1 cellular context compared by ENCODE assay signal in the genomic region with DNA sequence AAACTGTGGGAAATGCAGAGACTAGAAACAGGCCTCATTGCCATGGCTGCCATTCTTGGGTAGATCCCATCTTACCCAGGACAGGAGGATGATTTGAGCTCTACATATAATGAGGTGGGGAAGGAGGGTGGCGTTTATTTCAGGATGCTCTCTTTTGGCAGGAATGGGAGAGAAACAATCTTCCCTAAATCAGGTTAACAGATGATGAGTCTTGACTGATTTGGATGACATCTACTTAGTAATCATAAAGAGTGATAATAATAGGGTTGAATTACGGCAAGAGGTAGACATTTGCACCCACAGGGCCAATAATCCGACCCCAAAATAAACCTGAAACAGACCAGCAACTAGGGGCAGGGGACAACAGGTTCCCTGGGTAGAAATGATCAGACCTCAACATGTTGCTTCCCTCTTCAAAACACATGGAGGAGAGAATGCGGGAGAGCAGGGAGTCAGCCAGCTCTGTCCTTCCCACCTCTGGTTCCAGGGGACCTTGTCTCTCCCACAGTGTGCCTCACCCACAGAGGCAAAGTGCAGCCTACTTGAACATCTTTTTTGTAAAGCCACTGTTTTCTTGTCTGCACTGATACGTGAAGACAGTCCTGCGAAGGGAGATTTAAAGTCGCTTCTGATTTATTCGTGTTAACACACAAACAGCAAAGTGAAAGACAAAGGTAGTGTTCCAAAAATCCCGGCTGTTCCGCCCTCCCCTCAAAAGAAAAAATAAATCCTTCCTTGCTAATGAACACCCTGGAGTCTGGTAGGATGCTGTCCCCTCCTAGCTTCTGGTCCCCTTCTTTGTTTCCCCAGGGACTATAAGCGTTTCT.
TF ChIP-seq lines count a peak whose summit lies in the region.

No MANE protein-coding gene starts in this region.

TF ChIP-seq in HepG2, 621 proteins besides CTCF, POLR2A, EP300 and RAD21 (continued from another document and continues in another):
- no peak for TF ChIP-seq ZNF660 (CRISPR knock-in tag; IDR thresholded peaks at IDR 0.05; ENCODE audit: borderline replicate concordance, low read depth)
- TF ChIP-seq, protein P1, sequence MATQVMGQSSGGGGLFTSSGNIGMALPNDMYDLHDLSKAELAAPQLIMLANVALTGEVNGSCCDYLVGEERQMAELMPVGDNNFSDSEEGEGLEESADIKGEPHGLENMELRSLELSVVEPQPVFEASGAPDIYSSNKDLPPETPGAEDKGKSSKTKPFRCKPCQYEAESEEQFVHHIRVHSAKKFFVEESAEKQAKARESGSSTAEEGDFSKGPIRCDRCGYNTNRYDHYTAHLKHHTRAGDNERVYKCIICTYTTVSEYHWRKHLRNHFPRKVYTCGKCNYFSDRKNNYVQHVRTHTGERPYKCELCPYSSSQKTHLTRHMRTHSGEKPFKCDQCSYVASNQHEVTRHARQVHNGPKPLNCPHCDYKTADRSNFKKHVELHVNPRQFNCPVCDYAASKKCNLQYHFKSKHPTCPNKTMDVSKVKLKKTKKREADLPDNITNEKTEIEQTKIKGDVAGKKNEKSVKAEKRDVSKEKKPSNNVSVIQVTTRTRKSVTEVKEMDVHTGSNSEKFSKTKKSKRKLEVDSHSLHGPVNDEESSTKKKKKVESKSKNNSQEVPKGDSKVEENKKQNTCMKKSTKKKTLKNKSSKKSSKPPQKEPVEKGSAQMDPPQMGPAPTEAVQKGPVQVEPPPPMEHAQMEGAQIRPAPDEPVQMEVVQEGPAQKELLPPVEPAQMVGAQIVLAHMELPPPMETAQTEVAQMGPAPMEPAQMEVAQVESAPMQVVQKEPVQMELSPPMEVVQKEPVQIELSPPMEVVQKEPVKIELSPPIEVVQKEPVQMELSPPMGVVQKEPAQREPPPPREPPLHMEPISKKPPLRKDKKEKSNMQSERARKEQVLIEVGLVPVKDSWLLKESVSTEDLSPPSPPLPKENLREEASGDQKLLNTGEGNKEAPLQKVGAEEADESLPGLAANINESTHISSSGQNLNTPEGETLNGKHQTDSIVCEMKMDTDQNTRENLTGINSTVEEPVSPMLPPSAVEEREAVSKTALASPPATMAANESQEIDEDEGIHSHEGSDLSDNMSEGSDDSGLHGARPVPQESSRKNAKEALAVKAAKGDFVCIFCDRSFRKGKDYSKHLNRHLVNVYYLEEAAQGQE (IDR thresholded peaks at IDR 0.05; ENCODE audit: borderline replicate concordance in 1 of 2, low read depth in 1 of 2, low read length in 2 of 2), result no peak
- TF ChIP-seq POLR2G (IDR thresholded peaks at IDR 0.05; ENCODE audit: low read depth, low read length), result peak; percentile 78
- TF ChIP-seq ZNF101 (CRISPR knock-in tag; IDR thresholded peaks at IDR 0.05; ENCODE audit: borderline replicate concordance, low read depth), result no peak
- TF ChIP-seq, protein P2, sequence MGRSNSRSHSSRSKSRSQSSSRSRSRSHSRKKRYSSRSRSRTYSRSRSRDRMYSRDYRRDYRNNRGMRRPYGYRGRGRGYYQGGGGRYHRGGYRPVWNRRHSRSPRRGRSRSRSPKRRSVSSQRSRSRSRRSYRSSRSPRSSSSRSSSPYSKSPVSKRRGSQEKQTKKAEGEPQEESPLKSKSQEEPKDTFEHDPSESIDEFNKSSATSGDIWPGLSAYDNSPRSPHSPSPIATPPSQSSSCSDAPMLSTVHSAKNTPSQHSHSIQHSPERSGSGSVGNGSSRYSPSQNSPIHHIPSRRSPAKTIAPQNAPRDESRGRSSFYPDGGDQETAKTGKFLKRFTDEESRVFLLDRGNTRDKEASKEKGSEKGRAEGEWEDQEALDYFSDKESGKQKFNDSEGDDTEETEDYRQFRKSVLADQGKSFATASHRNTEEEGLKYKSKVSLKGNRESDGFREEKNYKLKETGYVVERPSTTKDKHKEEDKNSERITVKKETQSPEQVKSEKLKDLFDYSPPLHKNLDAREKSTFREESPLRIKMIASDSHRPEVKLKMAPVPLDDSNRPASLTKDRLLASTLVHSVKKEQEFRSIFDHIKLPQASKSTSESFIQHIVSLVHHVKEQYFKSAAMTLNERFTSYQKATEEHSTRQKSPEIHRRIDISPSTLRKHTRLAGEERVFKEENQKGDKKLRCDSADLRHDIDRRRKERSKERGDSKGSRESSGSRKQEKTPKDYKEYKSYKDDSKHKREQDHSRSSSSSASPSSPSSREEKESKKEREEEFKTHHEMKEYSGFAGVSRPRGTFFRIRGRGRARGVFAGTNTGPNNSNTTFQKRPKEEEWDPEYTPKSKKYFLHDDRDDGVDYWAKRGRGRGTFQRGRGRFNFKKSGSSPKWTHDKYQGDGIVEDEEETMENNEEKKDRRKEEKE (IDR thresholded peaks at IDR 0.05), result no peak
- TF ChIP-seq, protein P3, sequence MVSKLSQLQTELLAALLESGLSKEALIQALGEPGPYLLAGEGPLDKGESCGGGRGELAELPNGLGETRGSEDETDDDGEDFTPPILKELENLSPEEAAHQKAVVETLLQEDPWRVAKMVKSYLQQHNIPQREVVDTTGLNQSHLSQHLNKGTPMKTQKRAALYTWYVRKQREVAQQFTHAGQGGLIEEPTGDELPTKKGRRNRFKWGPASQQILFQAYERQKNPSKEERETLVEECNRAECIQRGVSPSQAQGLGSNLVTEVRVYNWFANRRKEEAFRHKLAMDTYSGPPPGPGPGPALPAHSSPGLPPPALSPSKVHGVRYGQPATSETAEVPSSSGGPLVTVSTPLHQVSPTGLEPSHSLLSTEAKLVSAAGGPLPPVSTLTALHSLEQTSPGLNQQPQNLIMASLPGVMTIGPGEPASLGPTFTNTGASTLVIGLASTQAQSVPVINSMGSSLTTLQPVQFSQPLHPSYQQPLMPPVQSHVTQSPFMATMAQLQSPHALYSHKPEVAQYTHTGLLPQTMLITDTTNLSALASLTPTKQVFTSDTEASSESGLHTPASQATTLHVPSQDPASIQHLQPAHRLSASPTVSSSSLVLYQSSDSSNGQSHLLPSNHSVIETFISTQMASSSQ (IDR thresholded peaks at IDR 0.05; ENCODE audit: low read depth), result peak; percentile 8; the same call in 1 of the 2 replicates
- TF ChIP-seq, protein P3 (CRISPR knock-in tag; IDR thresholded peaks at IDR 0.05; ENCODE audit: borderline replicate concordance), result no peak
- TF ChIP-seq, protein P4, sequence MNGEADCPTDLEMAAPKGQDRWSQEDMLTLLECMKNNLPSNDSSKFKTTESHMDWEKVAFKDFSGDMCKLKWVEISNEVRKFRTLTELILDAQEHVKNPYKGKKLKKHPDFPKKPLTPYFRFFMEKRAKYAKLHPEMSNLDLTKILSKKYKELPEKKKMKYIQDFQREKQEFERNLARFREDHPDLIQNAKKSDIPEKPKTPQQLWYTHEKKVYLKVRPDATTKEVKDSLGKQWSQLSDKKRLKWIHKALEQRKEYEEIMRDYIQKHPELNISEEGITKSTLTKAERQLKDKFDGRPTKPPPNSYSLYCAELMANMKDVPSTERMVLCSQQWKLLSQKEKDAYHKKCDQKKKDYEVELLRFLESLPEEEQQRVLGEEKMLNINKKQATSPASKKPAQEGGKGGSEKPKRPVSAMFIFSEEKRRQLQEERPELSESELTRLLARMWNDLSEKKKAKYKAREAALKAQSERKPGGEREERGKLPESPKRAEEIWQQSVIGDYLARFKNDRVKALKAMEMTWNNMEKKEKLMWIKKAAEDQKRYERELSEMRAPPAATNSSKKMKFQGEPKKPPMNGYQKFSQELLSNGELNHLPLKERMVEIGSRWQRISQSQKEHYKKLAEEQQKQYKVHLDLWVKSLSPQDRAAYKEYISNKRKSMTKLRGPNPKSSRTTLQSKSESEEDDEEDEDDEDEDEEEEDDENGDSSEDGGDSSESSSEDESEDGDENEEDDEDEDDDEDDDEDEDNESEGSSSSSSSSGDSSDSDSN (CRISPR knock-in tag; IDR thresholded peaks at IDR 0.05), result 0 out of 2 replicates have a peak, but pooled peaks have one; percentile 21
- TF ChIP-seq DRAP1 (CRISPR knock-in tag; IDR thresholded peaks at IDR 0.05), result peak; percentile 57; the same call in 1 of the 2 replicates
- TF ChIP-seq CENPT (CRISPR knock-in tag; IDR thresholded peaks at IDR 0.05; ENCODE audit: low read depth), result 0 out of 2 replicates have a peak, but pooled peaks have one; percentile 14
- peak; percentile 15; the same call in 1 of the 2 replicates for TF ChIP-seq NR2C2 (CRISPR knock-in tag; IDR thresholded peaks at IDR 0.05; ENCODE audit: borderline replicate concordance)
- TF ChIP-seq ZNF781 (CRISPR knock-in tag; IDR thresholded peaks at IDR 0.05; ENCODE audit: borderline replicate concordance, not compliant biosample characterization), result peak; percentile 26
- TF ChIP-seq, protein P5, sequence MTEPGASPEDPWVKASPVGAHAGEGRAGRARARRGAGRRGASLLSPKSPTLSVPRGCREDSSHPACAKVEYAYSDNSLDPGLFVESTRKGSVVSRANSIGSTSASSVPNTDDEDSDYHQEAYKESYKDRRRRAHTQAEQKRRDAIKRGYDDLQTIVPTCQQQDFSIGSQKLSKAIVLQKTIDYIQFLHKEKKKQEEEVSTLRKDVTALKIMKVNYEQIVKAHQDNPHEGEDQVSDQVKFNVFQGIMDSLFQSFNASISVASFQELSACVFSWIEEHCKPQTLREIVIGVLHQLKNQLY (CRISPR knock-in tag; IDR thresholded peaks at IDR 0.05), result no peak
- TF ChIP-seq GLMP (CRISPR knock-in tag; IDR thresholded peaks at IDR 0.05; ENCODE audit: borderline replicate concordance), result no peak
- TF ChIP-seq SYNCRIP (IDR thresholded peaks at IDR 0.05; ENCODE audit: insufficient read depth, low read depth, low read length), result no peak
- TF ChIP-seq, protein P6, sequence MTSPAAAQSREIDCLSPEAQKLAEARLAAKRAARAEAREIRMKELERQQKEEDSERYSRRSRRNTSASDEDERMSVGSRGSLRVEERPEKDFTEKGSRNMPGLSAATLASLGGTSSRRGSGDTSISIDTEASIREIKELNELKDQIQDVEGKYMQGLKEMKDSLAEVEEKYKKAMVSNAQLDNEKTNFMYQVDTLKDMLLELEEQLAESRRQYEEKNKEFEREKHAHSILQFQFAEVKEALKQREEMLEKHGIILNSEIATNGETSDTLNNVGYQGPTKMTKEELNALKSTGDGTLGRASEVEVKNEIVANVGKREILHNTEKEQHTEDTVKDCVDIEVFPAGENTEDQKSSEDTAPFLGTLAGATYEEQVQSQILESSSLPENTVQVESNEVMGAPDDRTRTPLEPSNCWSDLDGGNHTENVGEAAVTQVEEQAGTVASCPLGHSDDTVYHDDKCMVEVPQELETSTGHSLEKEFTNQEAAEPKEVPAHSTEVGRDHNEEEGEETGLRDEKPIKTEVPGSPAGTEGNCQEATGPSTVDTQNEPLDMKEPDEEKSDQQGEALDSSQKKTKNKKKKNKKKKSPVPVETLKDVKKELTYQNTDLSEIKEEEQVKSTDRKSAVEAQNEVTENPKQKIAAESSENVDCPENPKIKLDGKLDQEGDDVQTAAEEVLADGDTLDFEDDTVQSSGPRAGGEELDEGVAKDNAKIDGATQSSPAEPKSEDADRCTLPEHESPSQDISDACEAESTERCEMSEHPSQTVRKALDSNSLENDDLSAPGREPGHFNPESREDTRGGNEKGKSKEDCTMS (CRISPR knock-in tag; conservative IDR thresholded peaks at IDR 0.05), result no peak
- peak; percentile 57; the same call in 1 of the 2 replicates for TF ChIP-seq ZBTB43 (CRISPR knock-in tag; conservative IDR thresholded peaks at IDR 0.05)
- TF ChIP-seq ZNF484 (CRISPR knock-in tag; IDR thresholded peaks at IDR 0.05; ENCODE audit: borderline replicate concordance, low read depth), result no peak
- no peak for TF ChIP-seq JARID2 (CRISPR knock-in tag; IDR thresholded peaks at IDR 0.05; ENCODE audit: insufficient replicate concordance)
- no peak for TF ChIP-seq ZNF549 (CRISPR knock-in tag; IDR thresholded peaks at IDR 0.05)
- peak; percentile 17 for TF ChIP-seq ISL2 (CRISPR knock-in tag; IDR thresholded peaks at IDR 0.05)
- TF ChIP-seq REL (CRISPR knock-in tag; conservative IDR thresholded peaks at IDR 0.05), result no peak
- no peak for TF ChIP-seq SIN3B (IDR thresholded peaks at IDR 0.05; ENCODE audit: low read length)
- TF ChIP-seq ELF4 (CRISPR knock-in tag; IDR thresholded peaks at IDR 0.05; ENCODE audit: borderline replicate concordance), result no peak
- TF ChIP-seq, protein P7, sequence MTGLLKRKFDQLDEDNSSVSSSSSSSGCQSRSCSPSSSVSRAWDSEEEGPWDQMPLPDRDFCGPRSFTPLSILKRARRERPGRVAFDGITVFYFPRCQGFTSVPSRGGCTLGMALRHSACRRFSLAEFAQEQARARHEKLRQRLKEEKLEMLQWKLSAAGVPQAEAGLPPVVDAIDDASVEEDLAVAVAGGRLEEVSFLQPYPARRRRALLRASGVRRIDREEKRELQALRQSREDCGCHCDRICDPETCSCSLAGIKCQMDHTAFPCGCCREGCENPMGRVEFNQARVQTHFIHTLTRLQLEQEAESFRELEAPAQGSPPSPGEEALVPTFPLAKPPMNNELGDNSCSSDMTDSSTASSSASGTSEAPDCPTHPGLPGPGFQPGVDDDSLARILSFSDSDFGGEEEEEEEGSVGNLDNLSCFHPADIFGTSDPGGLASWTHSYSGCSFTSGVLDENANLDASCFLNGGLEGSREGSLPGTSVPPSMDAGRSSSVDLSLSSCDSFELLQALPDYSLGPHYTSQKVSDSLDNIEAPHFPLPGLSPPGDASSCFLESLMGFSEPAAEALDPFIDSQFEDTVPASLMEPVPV (CRISPR knock-in tag; IDR thresholded peaks at IDR 0.05), result peak; percentile 75; the same call in 1 of the 2 replicates
